In genomic region chr3:16616083-16616482, GRCh38 we compare ENCODE assay signal across 38 cellular contexts. TPM values are rescaled to one million over a fixed set of nuclear protein-coding genes. Genes with fewer than 3 reads are reported as not detected.
"Had no signal": no experiment of that assay in that cellular context is flagged by ENCODE, and none has a peak within 500 bp of the region (broad histone marks: within the 10 kb centered on the region; RNA-seq: fewer than 3 reads in every experiment).

No MANE protein-coding gene starts in this region.

- DNase-seq: Karpas-422, Kasumi-1, MG63, MM.1S, MV-4-11, NCI-H1048, NCI-H1092, NCI-H1092 treated with DMSO at 0.1 percent for 48 hours, NCI-H1105, NCI-H1105 treated with DMSO at 0.1 percent for 48 hours, NCI-H1417, NCI-H1417 treated with DMSO at 0.1 percent for 48 hours, NCI-H1436, NCI-H1436 treated with DMSO at 0.1 percent for 48 hours, NCI-H146, NCI-H1694, NCI-H1694 treated with DMSO at 0.1 percent for 48 hours, NCI-H187, NCI-H187 treated with DMSO at 0.1 percent for 48 hours, NCI-H1930, NCI-H2029, NCI-H2029 treated with DMSO at 0.1 percent for 48 hours, NCI-H2081, NCI-H2081 treated with DMSO at 0.1 percent for 48 hours, NCI-H2107, NCI-H2171, NCI-H2171 treated with DMSO at 0.1 percent for 48 hours, NCI-H2227 treated with DMSO at 0.1 percent for 48 hours, NCI-H226, NCI-H345, NCI-H446, NCI-H446 treated with DMSO at 0.1 percent for 48 hours, NCI-H510A, NCI-H510A treated with DMSO at 0.1 percent for 48 hours, NCI-H524 had no signal

- H3K4me3 ChIP-seq: MG63 had no signal

- H3K27me3 ChIP-seq: MG63 had no signal

- H3K9me3 ChIP-seq: MG63 had no signal

- H3K36me3 ChIP-seq: MG63 had no signal

RNA-seq across cellular contexts. Expression of gene DAZL, which starts 10.9 kb away (rescaled TPM):
- total RNA-seq: LHCN-M2, M059J, MCF 10A had no signal
